Comparison of ENCODE assay signal across 14 cellular contexts in the genomic region with DNA sequence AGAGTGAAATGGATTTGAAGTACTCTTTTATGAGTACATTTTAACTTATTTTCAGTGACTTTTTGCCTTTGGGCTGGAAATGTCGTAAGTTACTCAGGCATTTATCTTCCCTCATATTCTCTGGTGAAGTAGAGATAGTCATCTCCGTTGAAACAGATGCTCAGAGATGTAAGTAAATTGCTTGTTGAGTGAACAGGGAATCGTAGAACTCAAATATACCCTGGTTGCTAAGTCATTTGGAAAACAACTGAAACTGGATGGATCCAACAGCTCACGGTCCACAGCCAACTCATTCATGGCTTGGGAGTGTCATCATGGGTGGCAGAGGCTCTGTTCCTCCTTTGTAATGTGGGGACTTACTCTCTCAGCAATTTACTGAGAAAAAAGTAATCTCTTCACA.
DNase-seq lines count a peak whose midpoint lies in the region; ATAC-seq and TF ChIP-seq lines count a peak whose summit lies in the region.
"Had no signal": no experiment of that assay in that cellular context is flagged by ENCODE, and none has a peak within 500 bp of the region (broad histone marks: within the 10 kb centered on the region; RNA-seq: fewer than 3 reads in every experiment).

No MANE protein-coding gene starts in this region.

- H3K9me3 Mint-ChIP-seq in activated CD4-positive, alpha-beta T cell treated with anti-CD3 and anti-CD28 coated beads, Interleukin-2, amount 10 ng/mL, durations not matched to agents 7 days and 5 days: no peaks in the 10 kb centered on the region
- H3K9me3 Mint-ChIP-seq: activated CD4-positive, alpha-beta memory T cell treated with anti-CD3 and anti-CD28 coated beads, Interleukin-2, amount 10 ng/mL, durations not matched to agents 7 days and 5 days had no signal

- H3K27ac ChIP-seq in osteoblast (ENCODE audit: low read depth, low read length): peak overlapping the region; percentile 78
- no peak overlapping the region for H3K27ac ChIP-seq in body of pancreas
- H3K27ac ChIP-seq: BLaER1 had no signal

- no peaks in the 10 kb centered on the region for H3K27me3 ChIP-seq in osteoblast (ENCODE audit: insufficient read depth, low read length)
- peaks cover 4 to 17% of the 10 kb centered on the region in 2 donors for H3K27me3 ChIP-seq in body of pancreas
- H3K27me3 ChIP-seq: BLaER1 had no signal

- TF ChIP-seq CTCF in AG09309 (IDR thresholded peaks at IDR 0.05; ENCODE audit: control insufficient read depth, insufficient read depth, low read depth, low read length, missing control alignments) (no peak), HFF-Myc (IDR thresholded peaks at IDR 0.05; ENCODE audit: low read depth, low read length, missing control alignments) (no peak), osteoblast (IDR thresholded peaks at IDR 0.05; ENCODE audit: extremely low read depth, low read depth, low read length) (no peak), body of pancreas (IDR thresholded peaks at IDR 0.05) (no peak)

- H3K4me1 ChIP-seq in osteoblast (ENCODE audit: insufficient read depth, low read length) (peaks cover 17% of the 10 kb centered on the region), body of pancreas (peaks cover 18% of the 10 kb centered on the region)
- H3K4me1 ChIP-seq: BLaER1 had no signal

- DNase-seq in AG09309 (ENCODE audit: low read depth) (no peak), HFF-Myc (ENCODE audit: extremely low read depth, low read depth) (peak; percentile 44), erythroblast (lab: John Stamatoyannopoulos, UW) (peak; percentile 55 to 63), osteoblast (ENCODE audit: insufficient read length, low spot score, missing footprints) (peak; percentile 79), NCI-H187 treated with DMSO at 0.1 percent for 48 hours (lab: John Stamatoyannopoulos, UW) (no peak), NCI-H2081 treated with DMSO at 0.1 percent for 48 hours (lab: John Stamatoyannopoulos, UW) (no peak), body of pancreas (no peak)
- no peak for DNase-seq in activated CD4-positive, alpha-beta T cell treated with anti-CD3 and anti-CD28 coated beads, Interleukin-2, amount 10 ng/mL, durations not matched to agents 7 days and 5 days
- DNase-seq: activated CD4-positive, alpha-beta memory T cell treated with anti-CD3 and anti-CD28 coated beads, Interleukin-2, amount 10 ng/mL, durations not matched to agents 7 days and 5 days; activated naive CD4-positive, alpha-beta T cell treated with anti-CD3 and anti-CD28 coated beads, Interleukin-2, amount 50 U/mL, for 16 hours; Kasumi-1; occipital lobe; stimulated activated CD8-positive, alpha-beta memory T cell treated with anti-CD3 and anti-CD28 coated beads, Interleukin-4, amount 100 ng/mL, for 48 hours had no signal

- H3K79me2 ChIP-seq in osteoblast (ENCODE audit: insufficient read depth, low read length): peaks cover 4% of the 10 kb centered on the region

- H3K36me3 Mint-ChIP-seq in activated CD4-positive, alpha-beta T cell treated with anti-CD3 and anti-CD28 coated beads, Interleukin-2, amount 10 ng/mL, durations not matched to agents 7 days and 5 days (ENCODE audit: low read depth): peaks cover 1% of the 10 kb centered on the region

- H3K4me1 Mint-ChIP-seq in activated CD4-positive, alpha-beta T cell treated with anti-CD3 and anti-CD28 coated beads, Interleukin-2, amount 10 ng/mL, durations not matched to agents 7 days and 5 days: peaks cover 3% of the 10 kb centered on the region

- H3K36me3 ChIP-seq in osteoblast (ENCODE audit: insufficient read depth, low read length) (no peaks in the 10 kb centered on the region), body of pancreas (replicated peaks in 1 of 2; ENCODE audit: insufficient read depth in 1 of 2, low read depth in 2 of 2) (no peaks in the 10 kb centered on the region)
- H3K36me3 ChIP-seq: BLaER1 had no signal

- H3K4me3 ChIP-seq in AG09309 (ENCODE audit: control insufficient read depth, low read depth, low read length): peak overlapping the region; percentile 13
- H3K4me3 ChIP-seq in HFF-Myc (replicated peaks; ENCODE audit: low read depth, low read length): peak overlapping the region; percentile 62
- H3K4me3 ChIP-seq in osteoblast (ENCODE audit: insufficient read depth, low read length): peak overlapping the region; percentile 81
- no peak overlapping the region for H3K4me3 ChIP-seq in body of pancreas
- H3K4me3 ChIP-seq: BLaER1 had no signal

- no peaks in the 10 kb centered on the region for H3K9me3 ChIP-seq in osteoblast (ENCODE audit: low read depth, low read length)
- peaks cover 0 to 4% (median 0%) of the 10 kb centered on the region in 3 donors for H3K9me3 ChIP-seq in body of pancreas

- POLR2A ChIA-PET in activated CD4-positive, alpha-beta T cell treated with anti-CD3 and anti-CD28 coated beads, Interleukin-2, amount 10 ng/mL, durations not matched to agents 7 days and 5 days (lab: Charles Lee): no interaction called here

- peak; percentile 42 for TF ChIP-seq POLR2A in erythroblast (IDR thresholded peaks at IDR 0.05; ENCODE audit: low read length)
- TF ChIP-seq POLR2A in body of pancreas (IDR thresholded peaks at IDR 0.05): no peak

- peak overlapping the region; percentile 55 for H2AFZ ChIP-seq in osteoblast (ENCODE audit: low read length)

- WGBS in body of pancreas, 2 donors: 48 to 57% methylated on average over 4 of the region's 4 CpGs

- no peaks in the 10 kb centered on the region for H4K20me1 ChIP-seq in osteoblast (ENCODE audit: insufficient read depth, low read length)
- H4K20me1 ChIP-seq: BLaER1 had no signal

- peaks cover 37% of the 10 kb centered on the region for H3K27me3 Mint-ChIP-seq in activated CD4-positive, alpha-beta T cell treated with anti-CD3 and anti-CD28 coated beads, Interleukin-2, amount 10 ng/mL, durations not matched to agents 7 days and 5 days

- intact Hi-C loops in body of pancreas (cut with DNase I): no loop called here

- no peak for ATAC-seq in body of pancreas

- CTCF ChIA-PET in activated CD4-positive, alpha-beta T cell treated with anti-CD3 and anti-CD28 coated beads, Interleukin-2, amount 10 ng/mL, durations not matched to agents 7 days and 5 days (lab: Charles Lee): no interaction called here

- no peak overlapping the region for H3K27ac Mint-ChIP-seq in activated CD4-positive, alpha-beta T cell treated with anti-CD3 and anti-CD28 coated beads, Interleukin-2, amount 10 ng/mL, durations not matched to agents 7 days and 5 days
- H3K27ac Mint-ChIP-seq: activated CD4-positive, alpha-beta memory T cell treated with anti-CD3 and anti-CD28 coated beads, Interleukin-2, amount 10 ng/mL, durations not matched to agents 7 days and 5 days had no signal

- H3K4me3 Mint-ChIP-seq in activated CD4-positive, alpha-beta T cell treated with anti-CD3 and anti-CD28 coated beads, Interleukin-2, amount 10 ng/mL, durations not matched to agents 7 days and 5 days: no peak overlapping the region
- H3K4me3 Mint-ChIP-seq: activated CD4-positive, alpha-beta memory T cell treated with anti-CD3 and anti-CD28 coated beads, Interleukin-2, amount 10 ng/mL, durations not matched to agents 7 days and 5 days had no signal

- peak overlapping the region; percentile 80 for H3K4me2 ChIP-seq in osteoblast (ENCODE audit: insufficient read depth, low read length)
- H3K4me2 ChIP-seq: BLaER1 had no signal

Comparison
In these comparisons a context has a peak if more than half of its experiments do, and no peak if none do; other contexts are left out.
1. DNase-seq: peak in HFF-Myc (single experiment), erythroblast (2 of 2) and osteoblast (single experiment); none in AG09309 (single experiment), NCI-H187 treated with DMSO at 0.1 percent for 48 hours (single experiment), NCI-H2081 treated with DMSO at 0.1 percent for 48 hours (single experiment), activated CD4-positive, alpha-beta T cell treated with anti-CD3 and anti-CD28 coated beads, Interleukin-2, amount 10 ng/mL, durations not matched to agents 7 days and 5 days (single experiment) and body of pancreas (0 of 4).
2. H3K4me3 ChIP-seq: peak in AG09309 (single experiment), HFF-Myc (single experiment) and osteoblast (single experiment); none in body of pancreas (0 of 2).